16 cellular contexts compared by ENCODE assay signal in genomic region chr15:101478701-101479341, GRCh38.
"Had no signal": no experiment of that assay in that cellular context is flagged by ENCODE, and none has a peak within 500 bp of the region (broad histone marks: within the 10 kb centered on the region; RNA-seq: fewer than 3 reads in every experiment).

No MANE protein-coding gene starts in this region.

- DNase-seq: activated CD4-positive, alpha-beta T cell treated with anti-CD3 and anti-CD28 coated beads, Interleukin-2, amount 10 ng/mL, durations not matched to agents 24 days and 14 days; activated CD4-positive, CD25-positive, alpha-beta regulatory T cell; activated CD8-positive, alpha-beta memory T cell treated with anti-CD3 and anti-CD28 coated beads, Interleukin-2, amount 50 U/mL, for 4 hours; activated CD8-positive, alpha-beta T cell treated with anti-CD3 and anti-CD28 coated beads, Interleukin-2, amount 10 ng/mL, durations not matched to agents 7 days and 5 days; activated naive CD4-positive, alpha-beta T cell; activated naive CD8-positive, alpha-beta T cell treated with anti-CD3 and anti-CD28 coated beads, Interleukin-2, amount 10 ng/mL, durations not matched to agents 7 days and 5 days; activated T-cell treated with anti-CD3 and anti-CD28 coated beads, Interleukin-2, amount 50 U/mL, for 48 hours; brain microvascular endothelial cell; cerebellar nuclear complex; dermis blood vessel endothelial cell; mesendoderm; stimulated activated CD4-positive, alpha-beta T cell treated with anti-CD3 and anti-CD28 coated beads, Interleukin-2, amount 100 ng/mL, for 48 hours; SW 1271; transverse colon had no signal

- H3K27me3 ChIP-seq: brain microvascular endothelial cell, transverse colon had no signal

- ATAC-seq: activated CD8-positive, alpha-beta T cell treated with anti-CD3 and anti-CD28 coated beads, Interleukin-2, amount 10 ng/mL, durations not matched to agents 7 days and 5 days; stimulated activated memory B cell treated with anti-CD40 and anti-IgM and Interleukin-4, amounts not matched to agents 10 μg/mL and 1 μg/mL and 100 μg/mL, for 72 hours had no signal

- H3K27ac ChIP-seq: brain microvascular endothelial cell, parathyroid adenoma, transverse colon had no signal
